In the genomic region with DNA sequence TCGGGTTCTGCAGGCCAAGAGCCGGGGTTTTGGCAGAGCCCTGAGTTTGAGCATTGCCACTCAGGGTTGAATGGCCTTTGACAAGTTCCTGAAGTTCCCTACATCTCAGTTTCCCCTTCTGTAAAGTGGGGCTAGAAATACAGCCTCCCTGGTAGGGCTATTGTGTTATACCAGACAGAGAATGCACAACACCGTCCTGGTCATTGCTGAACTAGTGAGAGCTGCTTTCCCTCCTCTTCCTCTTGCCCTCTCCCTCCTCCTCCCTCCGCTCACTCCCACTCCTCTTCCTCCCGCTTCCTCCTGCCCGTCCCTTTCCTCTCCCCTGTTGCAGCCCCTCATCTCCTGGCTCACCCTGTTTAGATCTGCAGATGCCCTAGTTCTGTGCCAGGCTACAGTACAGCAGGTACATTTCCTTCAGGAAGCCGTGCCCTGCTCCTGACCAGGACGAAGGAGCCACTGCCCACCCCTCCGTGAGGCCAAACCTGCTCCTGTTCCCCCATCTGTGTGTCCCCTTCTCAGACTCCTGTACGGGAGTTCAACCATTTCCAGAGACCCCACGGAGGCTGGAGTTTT, we compare ENCODE assay signal across 1 cellular context.
TF ChIP-seq lines count a peak whose summit lies in the region.

No MANE protein-coding gene starts in this region.

TF ChIP-seq in HepG2, 621 proteins besides CTCF, POLR2A, EP300 and RAD21 (continued from another document):
- TF ChIP-seq, protein P1, sequence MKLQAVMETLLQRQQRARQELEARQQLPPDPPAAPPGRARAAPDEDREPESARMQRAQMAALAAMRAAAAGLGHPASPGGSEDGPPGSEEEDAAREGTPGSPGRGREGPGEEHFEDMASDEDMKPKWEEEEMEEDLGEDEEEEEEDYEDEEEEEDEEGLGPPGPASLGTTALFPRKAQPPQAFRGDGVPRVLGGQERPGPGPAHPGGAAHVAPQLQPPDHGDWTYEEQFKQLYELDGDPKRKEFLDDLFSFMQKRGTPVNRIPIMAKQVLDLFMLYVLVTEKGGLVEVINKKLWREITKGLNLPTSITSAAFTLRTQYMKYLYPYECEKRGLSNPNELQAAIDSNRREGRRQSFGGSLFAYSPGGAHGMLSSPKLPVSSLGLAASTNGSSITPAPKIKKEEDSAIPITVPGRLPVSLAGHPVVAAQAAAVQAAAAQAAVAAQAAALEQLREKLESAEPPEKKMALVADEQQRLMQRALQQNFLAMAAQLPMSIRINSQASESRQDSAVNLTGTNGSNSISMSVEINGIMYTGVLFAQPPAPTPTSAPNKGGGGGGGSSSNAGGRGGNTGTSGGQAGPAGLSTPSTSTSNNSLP (IDR thresholded peaks at IDR 0.05; ENCODE audit: low read depth, low read length) = no peak
- TF ChIP-seq SCMH1 (CRISPR knock-in tag; IDR thresholded peaks at IDR 0.05; ENCODE audit: borderline replicate concordance) (no peak), MED1 (CRISPR knock-in tag; IDR thresholded peaks at IDR 0.05) (no peak), PITX1 (CRISPR knock-in tag; IDR thresholded peaks at IDR 0.05) (no peak)
- TF ChIP-seq, protein P2, sequence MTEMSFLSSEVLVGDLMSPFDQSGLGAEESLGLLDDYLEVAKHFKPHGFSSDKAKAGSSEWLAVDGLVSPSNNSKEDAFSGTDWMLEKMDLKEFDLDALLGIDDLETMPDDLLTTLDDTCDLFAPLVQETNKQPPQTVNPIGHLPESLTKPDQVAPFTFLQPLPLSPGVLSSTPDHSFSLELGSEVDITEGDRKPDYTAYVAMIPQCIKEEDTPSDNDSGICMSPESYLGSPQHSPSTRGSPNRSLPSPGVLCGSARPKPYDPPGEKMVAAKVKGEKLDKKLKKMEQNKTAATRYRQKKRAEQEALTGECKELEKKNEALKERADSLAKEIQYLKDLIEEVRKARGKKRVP (CRISPR knock-in tag; IDR thresholded peaks at IDR 0.05) = no peak
